ENCODE assay signal across 21 cellular contexts in the genomic region with DNA sequence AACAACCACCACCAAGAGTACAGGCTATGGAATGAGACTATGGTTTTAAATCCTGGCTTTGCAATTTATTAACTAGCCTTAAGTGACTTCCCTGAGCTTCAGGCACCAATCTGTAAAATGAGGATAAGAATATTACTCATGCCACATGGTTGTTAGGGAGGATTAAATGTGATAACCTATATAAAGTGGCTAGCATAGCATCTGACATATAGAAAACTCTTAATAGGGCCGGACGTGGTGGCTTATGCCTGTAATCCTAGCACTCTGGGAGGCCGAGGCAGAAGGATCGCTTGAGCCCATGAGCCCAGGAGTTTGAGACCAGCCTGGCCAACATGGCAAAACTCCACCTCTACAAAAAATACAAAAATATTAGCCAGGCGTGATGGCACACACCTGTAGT. TPM values are rescaled to one million over a fixed set of nuclear protein-coding genes. Genes with fewer than 3 reads are reported as not detected.
A peak's percentile ranks its signal among the peaks of the same experiment; 100 is the strongest.
DNase-seq lines count a peak whose midpoint lies in the region; ATAC-seq and TF ChIP-seq lines count a peak whose summit lies in the region.
"Had no signal": no experiment of that assay in that cellular context is flagged by ENCODE, and none has a peak within 500 bp of the region (broad histone marks: within the 10 kb centered on the region; RNA-seq: fewer than 3 reads in every experiment).

No MANE protein-coding gene starts in this region.

- H3K4me3 ChIP-seq in spleen, result peak overlapping the region in 1 of 8 donors; percentile 58
- no peak overlapping the region for H3K4me3 ChIP-seq in CD8-positive, alpha-beta memory T cell (ENCODE audit: low read length)
- H3K4me3 ChIP-seq: A549, prostate gland had no signal

- CTCF ChIA-PET in CD8-positive, alpha-beta memory T cell (lab: Charles Lee), result interaction anchor here (0.9 to 6.0 kb wide), 4 partner anchors 16 to 309 kb away, joined by 3 to 39 read pairs (median 8); partner anchors contain the start of gene LIMK2

- intact Hi-C loops in spleen (cut with DNase I; ENCODE audit: low total_unique reads), result no loop called here

- H3K36me3 ChIP-seq in spleen, result peaks cover 0 to 40% (median 12%) of the 10 kb centered on the region in 6 donors
- peaks cover 4% of the 10 kb centered on the region for H3K36me3 ChIP-seq in CD8-positive, alpha-beta memory T cell (ENCODE audit: insufficient read depth, low read length)
- H3K36me3 ChIP-seq: brain microvascular endothelial cell, prostate gland had no signal

- no peaks in the 10 kb centered on the region for H3K27me3 Mint-ChIP-seq in activated T-cell treated with anti-CD3 and anti-CD28 coated beads, Interleukin-2, amount 50 U/mL, for 72 hours (ENCODE audit: low read depth)
- H3K27me3 Mint-ChIP-seq in T-helper 17 cell, result no peaks in the 10 kb centered on the region
- H3K27me3 Mint-ChIP-seq in memory B cell, result no peaks in the 10 kb centered on the region
- H3K27me3 Mint-ChIP-seq in CD8-positive, alpha-beta memory T cell, result no peaks in the 10 kb centered on the region
- H3K27me3 Mint-ChIP-seq: activated naive CD8-positive, alpha-beta T cell treated with anti-CD3 and anti-CD28 coated beads, Interleukin-2, amount 10 ng/mL, durations not matched to agents 7 days and 5 days had no signal

- no peaks in the 10 kb centered on the region for H3K9me3 ChIP-seq in T-helper 17 cell (ENCODE audit: control insufficient read depth, low read length, poor library complexity, severe bottlenecking)
- H3K9me3 ChIP-seq in spleen, result no peaks in the 10 kb centered on the region
- H3K9me3 ChIP-seq in CD8-positive, alpha-beta memory T cell (ENCODE audit: low read length), result no peaks in the 10 kb centered on the region
- H3K9me3 ChIP-seq: A549, prostate gland had no signal

- no peak for DNase-seq in activated T-cell treated with anti-CD3 and anti-CD28 coated beads, Interleukin-2, amount 50 U/mL, for 72 hours
- no peak for DNase-seq in activated T-cell treated with anti-CD3 and anti-CD28 coated beads, Interleukin-2, amount 50 U/mL, for 1 hour
- no peak for DNase-seq in T-helper 17 cell
- DNase-seq in memory B cell (ENCODE audit: low spot score in 2 of 2), result no peak
- no peak for DNase-seq in spleen
- DNase-seq in CD8-positive, alpha-beta memory T cell, result no peak
- no peak for DNase-seq in GM19240 (ENCODE audit: insufficient read length, low spot score)
- no peak for DNase-seq in SHP77 treated with DMSO at 0.1 percent for 48 hours (lab: John Stamatoyannopoulos, UW)
- DNase-seq: activated naive CD8-positive, alpha-beta T cell treated with anti-CD3 and anti-CD28 coated beads, Interleukin-2, amount 10 ng/mL, durations not matched to agents 7 days and 5 days; brain microvascular endothelial cell; C1 segment of cervical spinal cord; glutamatergic neuron; HFFc6; Karpas-422; mammary epithelial cell; stimulated activated naive CD4-positive, alpha-beta T cell had no signal

- H3K27me3 ChIP-seq in spleen (replicated peaks in 1 of 7), result no peaks in the 10 kb centered on the region
- H3K27me3 ChIP-seq in CD8-positive, alpha-beta memory T cell (ENCODE audit: insufficient read depth, low read length, poor library complexity, severe bottlenecking), result no peaks in the 10 kb centered on the region
- H3K27me3 ChIP-seq: brain microvascular endothelial cell had no signal

- no peak for ATAC-seq in activated T-cell treated with anti-CD3 and anti-CD28 coated beads, Interleukin-2, amount 50 U/mL, for 72 hours (replicated peaks in 1 of 2)
- no peak for ATAC-seq in T-helper 17 cell
- no peak for ATAC-seq in memory B cell (ENCODE audit: low read depth)
- ATAC-seq: A549, Panc1, SK-N-SH treated with all-trans-retinoic acid at 6 μM for 48 hours had no signal

- H3K4me1 Mint-ChIP-seq in activated T-cell treated with anti-CD3 and anti-CD28 coated beads, Interleukin-2, amount 50 U/mL, for 72 hours (ENCODE audit: low read depth), result peaks cover 24% of the 10 kb centered on the region
- H3K4me1 Mint-ChIP-seq in T-helper 17 cell (peaks cover 49% of the 10 kb centered on the region), memory B cell (peaks cover 16% of the 10 kb centered on the region)
- peaks cover 30 to 46% (median 40%) of the 10 kb centered on the region in 3 donors for H3K4me1 Mint-ChIP-seq in CD8-positive, alpha-beta memory T cell

- no peak overlapping the region for H3K4me3 Mint-ChIP-seq in activated T-cell treated with anti-CD3 and anti-CD28 coated beads, Interleukin-2, amount 50 U/mL, for 72 hours
- H3K4me3 Mint-ChIP-seq in T-helper 17 cell (no peak overlapping the region), memory B cell (no peak overlapping the region)
- no peak overlapping the region for H3K4me3 Mint-ChIP-seq in CD8-positive, alpha-beta memory T cell
- H3K4me3 Mint-ChIP-seq: activated naive CD8-positive, alpha-beta T cell treated with anti-CD3 and anti-CD28 coated beads, Interleukin-2, amount 10 ng/mL, durations not matched to agents 7 days and 5 days; HFFc6; nephron had no signal

- H3K9me3 Mint-ChIP-seq in activated T-cell treated with anti-CD3 and anti-CD28 coated beads, Interleukin-2, amount 50 U/mL, for 72 hours, result no peaks in the 10 kb centered on the region
- no peaks in the 10 kb centered on the region for H3K9me3 Mint-ChIP-seq in memory B cell
- H3K9me3 Mint-ChIP-seq in CD8-positive, alpha-beta memory T cell, result no peaks in the 10 kb centered on the region
- H3K9me3 Mint-ChIP-seq: activated naive CD8-positive, alpha-beta T cell treated with anti-CD3 and anti-CD28 coated beads, Interleukin-2, amount 10 ng/mL, durations not matched to agents 7 days and 5 days; HFFc6; nephron had no signal

- H3K27ac Mint-ChIP-seq in activated T-cell treated with anti-CD3 and anti-CD28 coated beads, Interleukin-2, amount 50 U/mL, for 72 hours, result peak overlapping the region; percentile 94
- peak overlapping the region; percentile 93 for H3K27ac Mint-ChIP-seq in T-helper 17 cell
- peak overlapping the region; percentile 6 for H3K27ac Mint-ChIP-seq in memory B cell
- H3K27ac Mint-ChIP-seq in CD8-positive, alpha-beta memory T cell, result peak overlapping the region in 2 of 8 donors; percentile 13 to 82

- POLR2A ChIA-PET in CD8-positive, alpha-beta memory T cell (lab: Charles Lee), result no interaction called here

- H3K27ac ChIP-seq in spleen, result peak overlapping the region in 7 of 8 donors; percentile 84 to 94 (median 91)
- no peak overlapping the region for H3K27ac ChIP-seq in CD8-positive, alpha-beta memory T cell (ENCODE audit: low read depth, low read length)
- H3K27ac ChIP-seq: A549, brain microvascular endothelial cell had no signal

- H3K36me3 Mint-ChIP-seq in activated T-cell treated with anti-CD3 and anti-CD28 coated beads, Interleukin-2, amount 50 U/mL, for 72 hours (ENCODE audit: insufficient read depth in 2 of 2), result peaks cover 0 to 12% of the 10 kb centered on the region in 2 donors
- H3K36me3 Mint-ChIP-seq in T-helper 17 cell (ENCODE audit: low read depth), result peaks cover 3% of the 10 kb centered on the region
- H3K36me3 Mint-ChIP-seq in memory B cell, result peaks cover 3% of the 10 kb centered on the region
- H3K36me3 Mint-ChIP-seq in CD8-positive, alpha-beta memory T cell, result peaks cover 0 to 28% (median 4%) of the 10 kb centered on the region in 3 donors

- H3K4me1 ChIP-seq in spleen, result peaks cover 18 to 97% (median 44%) of the 10 kb centered on the region in 6 donors
- peaks cover 31% of the 10 kb centered on the region for H3K4me1 ChIP-seq in CD8-positive, alpha-beta memory T cell (ENCODE audit: insufficient read depth, low read length)

- no peak for TF ChIP-seq POLR2A in spleen (IDR thresholded peaks at IDR 0.05)

- no peak for TF ChIP-seq CTCF in spleen (IDR thresholded peaks at IDR 0.05 in 8 of 11, conservative IDR thresholded peaks at IDR 0.05 in 3 of 11)

- WGBS in spleen, 5 donors, result 90 to 97% (median 93%) methylated on average over 5 of the region's 5 CpGs

RNA-seq across cellular contexts. Expression of gene LIMK2, which starts 16.3 kb away (rescaled TPM):
- total RNA-seq in activated T-cell treated with anti-CD3 and anti-CD28 coated beads, Interleukin-2, amount 50 U/mL, for 72 hours, result 10 to 100 TPM; 36.2 to 37.0 TPM
- total RNA-seq in T-helper 17 cell (10 to 100 TPM; 20.7 to 25.3 TPM), spleen (100 to 1,000 TPM in 3 of 7 donors, 10 to 100 TPM in 4; 51.6 to 182 (median 78.1) TPM)
- polyA plus RNA-seq in spleen, result 10 to 100 TPM in 2 of 3 donors, 1 to 10 TPM in 1; 6.1 to 15.2 (median 11.0) TPM
- 10 to 100 TPM; 25.1 to 27.7 TPM for total RNA-seq in CD8-positive, alpha-beta memory T cell
- 19.0 TPM for polyA plus RNA-seq in CD8-positive, alpha-beta memory T cell
